Comparison of ENCODE assay signal across 13 cellular contexts in genomic region chr22:23212061-23213030, GRCh38. TPM values are rescaled to one million over a fixed set of nuclear protein-coding genes. Genes with fewer than 3 reads are reported as not detected.
A peak's percentile ranks its signal among the peaks of the same experiment; 100 is the strongest.
DNase-seq lines count a peak whose midpoint lies in the region; ATAC-seq, FAIRE-seq and TF ChIP-seq lines count a peak whose summit lies in the region.
"Had no signal": no experiment of that assay in that cellular context is flagged by ENCODE, and none has a peak within 500 bp of the region (broad histone marks: within the 10 kb centered on the region; RNA-seq: fewer than 3 reads in every experiment).

No MANE protein-coding gene starts in this region.

- H3K9me3 ChIP-seq in endodermal cell (ENCODE audit: control insufficient read depth, low read length) = no peaks in the 10 kb centered on the region
- H3K9me3 ChIP-seq: ovary had no signal

- peak overlapping the region; percentile 3 for H3K27ac ChIP-seq in endodermal cell (ENCODE audit: low read depth, low read length)
- H3K27ac ChIP-seq: coronary artery, ovary, WERI-Rb-1 had no signal

- no peak for TF ChIP-seq POLR2A in GM12892 (IDR thresholded peaks at IDR 0.05; ENCODE audit: low read depth, low read length)

- H3K9ac ChIP-seq in endodermal cell (ENCODE audit: extremely low read depth, low read length, poor library complexity, severe bottlenecking) = no peak overlapping the region

- FAIRE-seq in GM12892 (lab: Jason Lieb, UNC) = no peak

- no peaks in the 10 kb centered on the region for H3K27me3 ChIP-seq in endodermal cell (ENCODE audit: control insufficient read depth, insufficient read depth, low read length, poor library complexity, severe bottlenecking)
- H3K27me3 ChIP-seq: ovary had no signal

- H3K36me3 ChIP-seq in endodermal cell (ENCODE audit: control insufficient read depth, insufficient read depth, low read length) = peaks cover 32% of the 10 kb centered on the region
- H3K36me3 ChIP-seq: ovary had no signal

- H3K36me3 Mint-ChIP-seq in natural killer cell (no peaks in the 10 kb centered on the region), endodermal cell (ENCODE audit: low read depth) (peaks cover 32% of the 10 kb centered on the region)
- no peaks in the 10 kb centered on the region for H3K36me3 Mint-ChIP-seq in natural killer cell treated with Interleukin-12 subunit alpha and Interleukin-12 subunit beta and Interleukin-15 and Interleukin-18, amount 100 ng/mL, for 72 hours

- peaks cover 12% of the 10 kb centered on the region for H3K4me1 ChIP-seq in endodermal cell (ENCODE audit: control insufficient read depth, insufficient read depth, low read length)

- H3K4me1 Mint-ChIP-seq in natural killer cell (peaks cover 62 to 74% of the 10 kb centered on the region in 2 donors), endodermal cell (peaks cover 34% of the 10 kb centered on the region)
- H3K4me1 Mint-ChIP-seq in natural killer cell treated with Interleukin-12 subunit alpha and Interleukin-12 subunit beta and Interleukin-15 and Interleukin-18, amount 100 ng/mL, for 72 hours (ENCODE audit: low read depth in 2 of 2) = peaks cover 45 to 54% of the 10 kb centered on the region in 2 donors

- no peak overlapping the region for H3K4me3 ChIP-seq in endodermal cell (ENCODE audit: low read length)
- H3K4me3 ChIP-seq: coronary artery, ovary had no signal

- WGBS in endodermal cell (ENCODE audit: insufficient coverage in 1 of 2, insufficient read length in 1 of 2), 2 experiments = 90 to 98% methylated on average over 5 to 10 of the region's 10 CpGs

- H3K27ac Mint-ChIP-seq in natural killer cell (peak overlapping the region; percentile 8 to 64), endodermal cell (peak overlapping the region; percentile 35)
- H3K27ac Mint-ChIP-seq in natural killer cell treated with Interleukin-12 subunit alpha and Interleukin-12 subunit beta and Interleukin-15 and Interleukin-18, amount 100 ng/mL, for 72 hours = peak overlapping the region in 1 of 2 donors; percentile 22

- no peak for DNase-seq in natural killer cell
- DNase-seq in natural killer cell treated with Interleukin-12 subunit alpha and Interleukin-12 subunit beta and Interleukin-15 and Interleukin-18, amount 100 ng/mL, for 72 hours (ENCODE audit: low spot score) = no peak
- DNase-seq in NCI-H446 (lab: John Stamatoyannopoulos, UW) = peak; percentile 53 to 78
- DNase-seq in endodermal cell = no peak
- DNase-seq in iPS-NIHi7 (ENCODE audit: extremely low spot score) = no peak
- DNase-seq in kidney glomerular epithelial cell (lab: John Stamatoyannopoulos, UW) = no peak
- DNase-seq in GM12892 (ENCODE audit: insufficient read length) = no peak
- DNase-seq: H7; stimulated activated CD4-positive, alpha-beta T cell treated with anti-CD3 and anti-CD28 coated beads, Interleukin-1b, Interleukin-23, amount 100 ng/mL, for 48 hours; WERI-Rb-1 had no signal

- H3K9me3 Mint-ChIP-seq in natural killer cell (no peaks in the 10 kb centered on the region), endodermal cell (no peaks in the 10 kb centered on the region)
- no peaks in the 10 kb centered on the region for H3K9me3 Mint-ChIP-seq in natural killer cell treated with Interleukin-12 subunit alpha and Interleukin-12 subunit beta and Interleukin-15 and Interleukin-18, amount 100 ng/mL, for 72 hours

- H3K27me3 Mint-ChIP-seq in natural killer cell (ENCODE audit: low read depth in 2 of 2) (no peaks in the 10 kb centered on the region), endodermal cell (ENCODE audit: insufficient read depth) (no peaks in the 10 kb centered on the region)
- H3K27me3 Mint-ChIP-seq in natural killer cell treated with Interleukin-12 subunit alpha and Interleukin-12 subunit beta and Interleukin-15 and Interleukin-18, amount 100 ng/mL, for 72 hours = no peaks in the 10 kb centered on the region

- ATAC-seq in natural killer cell = no peak
- ATAC-seq in natural killer cell treated with Interleukin-12 subunit alpha and Interleukin-12 subunit beta and Interleukin-15 and Interleukin-18, amount 100 ng/mL, for 72 hours = no peak
- ATAC-seq in HG02884 (IDR thresholded peaks at IDR 0.05; ENCODE audit: unreplicated experiment) = no peak

- intact Hi-C loops in natural killer cell (cut with micrococcal nuclease) = no loop called here

- H3K4me3 Mint-ChIP-seq in natural killer cell = no peak overlapping the region
- H3K4me3 Mint-ChIP-seq in natural killer cell treated with Interleukin-12 subunit alpha and Interleukin-12 subunit beta and Interleukin-15 and Interleukin-18, amount 100 ng/mL, for 72 hours = no peak overlapping the region
- no peak overlapping the region for H3K4me3 Mint-ChIP-seq in endodermal cell

- TF ChIP-seq CTCF in natural killer cell (IDR thresholded peaks at IDR 0.05) (no peak), endodermal cell (conservative IDR thresholded peaks at IDR 0.05) (no peak)

RNA-seq across cellular contexts. Expression of gene BCR, which starts 32.0 kb away (rescaled TPM):
- total RNA-seq in natural killer cell = 100 to 1,000 TPM; 166 to 186 (median 167) TPM
- 10 to 100 TPM; 55.4 to 65.8 TPM for total RNA-seq in natural killer cell treated with Interleukin-12 subunit alpha and Interleukin-12 subunit beta and Interleukin-15 and Interleukin-18, amount 100 ng/mL, for 72 hours
- 100 to 1,000 TPM; 102 to 172 TPM for total RNA-seq in endodermal cell
- polyA plus RNA-seq in endodermal cell (2013, experiment 1 of 2) = 52.0 TPM
- polyA plus RNA-seq in endodermal cell (2013, experiment 2 of 2) = 54.4 TPM
- polyA plus RNA-seq in GM12892 (2012; ENCODE audit: missing spikeins) = 9.2 TPM

Comparison
In these comparisons a context has a peak if more than half of its experiments do, and no peak if none do; other contexts are left out.
1. DNase-seq: peak in NCI-H446 (2 of 2); none in natural killer cell (single experiment), natural killer cell treated with Interleukin-12 subunit alpha and Interleukin-12 subunit beta and Interleukin-15 and Interleukin-18, amount 100 ng/mL, for 72 hours (single experiment), endodermal cell (single experiment), iPS-NIHi7 (single experiment), kidney glomerular epithelial cell (single experiment) and GM12892 (single experiment).